1 cellular context compared by ENCODE assay signal in genomic region chr15:74423443-74424257, GRCh38.
TF ChIP-seq lines count a peak whose summit lies in the region.

No MANE protein-coding gene starts in this region.

TF ChIP-seq in K562, 482 proteins besides CTCF, POLR2A, EP300 and RAD21 (continued from another document):
- TF ChIP-seq DACH1 (IDR thresholded peaks at IDR 0.05; ENCODE audit: partially characterized antibody) (peak; percentile 71), JUND (IDR thresholded peaks at IDR 0.05; ENCODE audit: borderline replicate concordance, low read depth, low read length) (0 out of 2 replicates have a peak, but pooled peaks have one; percentile 5), JUND (tag; IDR thresholded peaks at IDR 0.05; ENCODE audit: borderline replicate concordance, low read depth, low read length) (no peak), ERF (CRISPR knock-in tag; IDR thresholded peaks at IDR 0.05) (no peak), TCF3 (CRISPR knock-in tag; IDR thresholded peaks at IDR 0.05) (peak; percentile 67), TAL1 (IDR thresholded peaks at IDR 0.05) (peak; percentile 26; the same call in 1 of the 2 replicates), CBFA2T3 (IDR thresholded peaks at IDR 0.05) (peak; percentile 85), TEAD1 (CRISPR knock-in tag; IDR thresholded peaks at IDR 0.05) (no peak)
- TF ChIP-seq, protein P1, sequence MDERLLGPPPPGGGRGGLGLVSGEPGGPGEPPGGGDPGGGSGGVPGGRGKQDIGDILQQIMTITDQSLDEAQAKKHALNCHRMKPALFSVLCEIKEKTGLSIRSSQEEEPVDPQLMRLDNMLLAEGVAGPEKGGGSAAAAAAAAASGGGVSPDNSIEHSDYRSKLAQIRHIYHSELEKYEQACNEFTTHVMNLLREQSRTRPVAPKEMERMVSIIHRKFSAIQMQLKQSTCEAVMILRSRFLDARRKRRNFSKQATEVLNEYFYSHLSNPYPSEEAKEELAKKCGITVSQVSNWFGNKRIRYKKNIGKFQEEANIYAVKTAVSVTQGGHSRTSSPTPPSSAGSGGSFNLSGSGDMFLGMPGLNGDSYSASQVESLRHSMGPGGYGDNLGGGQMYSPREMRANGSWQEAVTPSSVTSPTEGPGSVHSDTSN (CRISPR knock-in tag; IDR thresholded peaks at IDR 0.05; ENCODE audit: low read depth) = no peak
- TF ChIP-seq, protein P1 (tag; conservative IDR thresholded peaks at IDR 0.05; ENCODE audit: low read depth) = no peak
